Comparison of ENCODE assay signal across 8 cellular contexts in genomic region chr1:181061891-181062777, GRCh38. TPM values are rescaled to one million over a fixed set of nuclear protein-coding genes. Genes with fewer than 3 reads are reported as not detected.
DNase-seq lines count a peak whose midpoint lies in the region; ATAC-seq, FAIRE-seq and TF ChIP-seq lines count a peak whose summit lies in the region.

No MANE protein-coding gene starts in this region.

- H2AFZ ChIP-seq in HepG2 (ENCODE audit: low read length), result no peak overlapping the region

- H3K9ac ChIP-seq in HepG2 (ENCODE audit: insufficient read depth, low read depth, low read length), result no peak overlapping the region

- 48% methylated on average over 14 of the region's 14 CpGs for WGBS in HepG2 (ENCODE audit: low lambda C conversion rate)

- POLR2A ChIA-PET in HepG2 (lab: Yijun Ruan, JAX), result interaction anchor here (1.3 kb wide), 1 partner anchor 27 kb away, joined by 4 read pairs; the partner anchor contains the start of gene IER5

- H3K79me2 ChIP-seq in HepG2 (ENCODE audit: insufficient read depth, low read length), result no peaks in the 10 kb centered on the region

- no peaks in the 10 kb centered on the region for H3K9me3 ChIP-seq in HepG2 (ENCODE audit: low read length)

- no peaks in the 10 kb centered on the region for H3K36me3 ChIP-seq in HepG2 (replicated peaks in 1 of 2; ENCODE audit: control insufficient read depth in 1 of 2, insufficient read depth in 2 of 2, low read length in 2 of 2)

- H3K4me2 ChIP-seq in HepG2 (ENCODE audit: low read depth, low read length), result peak overlapping the region; percentile 41

- no peaks in the 10 kb centered on the region for H3K27me3 ChIP-seq in HepG2 (ENCODE audit: control insufficient read depth in 1 of 2, insufficient read depth in 2 of 2, low read length in 2 of 2)

- H3K27me3 Mint-ChIP-seq in Calu3 (ENCODE audit: unreplicated experiment), result peaks cover 24% of the 10 kb centered on the region

- ATAC-seq in HG02973 (IDR thresholded peaks at IDR 0.05; ENCODE audit: unreplicated experiment) (peak; percentile 82), HepG2 (peak; percentile 61)

- TF ChIP-seq RAD21 in HepG2 (CRISPR knock-in tag; IDR thresholded peaks at IDR 0.05), result no peak

- no peaks in the 10 kb centered on the region for H4K20me1 ChIP-seq in HepG2 (ENCODE audit: insufficient read depth, low read length)

- H3K27ac Mint-ChIP-seq in Calu3 (ENCODE audit: unreplicated experiment), result no peak overlapping the region

- H3K4me3 ChIP-seq in HepG2 (replicated peaks in 1 of 3; ENCODE audit: insufficient read depth in 1 of 3, low read depth in 2 of 3, low read length in 3 of 3), result no peak overlapping the region

- CTCF ChIA-PET in HepG2 (lab: Yijun Ruan, JAX; ENCODE audit: low intra/inter-chr PET ratio, low total read pairs) (no interaction called here), Calu3 (lab: Charles Lee) (no interaction called here)

- DNase-seq in stimulated activated CD4-positive, alpha-beta T cell treated with anti-CD3 and anti-CD28 coated beads, Interleukin-12 subunit alpha, Interleukin-12 subunit beta, amount 100 ng/mL, for 4 hours, result peak; percentile 12
- DNase-seq in stimulated activated CD4-positive, alpha-beta T cell treated with anti-CD3 and anti-CD28 coated beads, Interleukin-2, amount 100 ng/mL, for 48 hours, result no peak
- peak; percentile 86 for DNase-seq in SKM-1 treated with dmso at 0.1 percent for 144 hours (lab: John Stamatoyannopoulos, UW; ENCODE audit: unreplicated experiment)
- DNase-seq in HepG2 (ENCODE audit: low spot score), result no peak
- no peak for DNase-seq in Calu3
- no peak for DNase-seq in occipital lobe (lab: John Stamatoyannopoulos, UW)
- DNase-seq in G401 (ENCODE audit: low spot score), result no peak

- no peak for TF ChIP-seq EP300 in HepG2 (IDR thresholded peaks at IDR 0.05; ENCODE audit: low read depth in 2 of 2, low read length in 2 of 2)
- TF ChIP-seq EP300 in HepG2 (CRISPR knock-in tag; IDR thresholded peaks at IDR 0.05; ENCODE audit: borderline replicate concordance), result no peak

- no peaks in the 10 kb centered on the region for H3K36me3 Mint-ChIP-seq in Calu3 (ENCODE audit: insufficient read depth, unreplicated experiment)

- H3K27ac ChIP-seq in HepG2 (ENCODE audit: extremely low read length, insufficient read depth, low read length), result no peak overlapping the region

- no peak overlapping the region for H3K4me3 Mint-ChIP-seq in Calu3 (ENCODE audit: low read depth, unreplicated experiment)

- H3K4me1 ChIP-seq in HepG2 (ENCODE audit: insufficient read depth, low read length), result peaks cover 18% of the 10 kb centered on the region; the same call in 1 of the 2 replicates

- BruUV-seq in HepG2 (replicated peaks; lab: Mats Ljungman, UMichigan) (no TSS peak), Calu3 (replicated peaks; lab: Mats Ljungman, UMichigan) (no TSS peak)

- FAIRE-seq in HepG2 (lab: Jason Lieb, UNC), result no peak

- intact Hi-C loops in HepG2 (cut with micrococcal nuclease; ENCODE audit: unreplicated experiment) (no loop called here), Calu3 (cut with micrococcal nuclease; ENCODE audit: unreplicated experiment) (no loop called here)

- no peak for TF ChIP-seq POLR2A in HepG2 (IDR thresholded peaks at IDR 0.05; ENCODE audit: insufficient read depth in 1 of 2, low read depth in 2 of 2, low read length in 2 of 2)

- no peaks in the 10 kb centered on the region for H3K9me3 Mint-ChIP-seq in Calu3 (ENCODE audit: low read depth, unreplicated experiment)

- in situ Hi-C loops in HepG2 (cut with HindIII; ENCODE audit: extremely low pct_ligation_motif_present, low pct_unique_long_range_greater_than_20kb) (no loop called here), G401 (cut with HindIII; ENCODE audit: low sequenced_read_pairs) (no loop called here)

- no peak for TF ChIP-seq CTCF in HepG2 (CRISPR knock-in tag; IDR thresholded peaks at IDR 0.05)
- no peak for TF ChIP-seq CTCF in Calu3 (IDR thresholded peaks at IDR 0.05; ENCODE audit: unreplicated experiment)

- H3K4me1 Mint-ChIP-seq in Calu3 (ENCODE audit: low read depth, unreplicated experiment), result no peaks in the 10 kb centered on the region

RNA-seq across cellular contexts. Expression of gene IER5, which starts 26.4 kb away (rescaled TPM):
- total RNA-seq in HepG2 (2016; rRNA removed; fragmentation: Illumina TruSeq; extraction: Trizol) (3.0 and 3.5 TPM in 2 replicates), Calu3 (2022) (11.4 and 12.2 TPM in 2 replicates), occipital lobe (29.0 TPM)
- 0.71 and 0.81 TPM in 2 replicates for total RNA-seq in HepG2 (2016; cell fraction: cytosol; rRNA removed; fragmentation: Illumina TruSeq; extraction: Trizol; ENCODE audit: low read depth)
- 2.3 and 3.4 TPM in 2 replicates for total RNA-seq in HepG2 (2016; cell fraction: insoluble cytoplasmic fraction; rRNA removed; fragmentation: Illumina TruSeq; extraction: Trizol)
- 2.1 and 2.2 TPM in 2 replicates for total RNA-seq in HepG2 (2016; cell fraction: membrane; rRNA removed; fragmentation: Illumina TruSeq; extraction: Trizol)
- 3.7 and 4.2 TPM in 2 replicates for total RNA-seq in HepG2 (2016; cell fraction: nucleus; rRNA removed; fragmentation: Illumina TruSeq; extraction: Trizol)
- polyA plus RNA-seq in HepG2 (2011; rRNA removed), result 2.5 and 3.1 TPM in 2 replicates
- 2.4 and 2.6 TPM in 2 replicates for polyA plus RNA-seq in HepG2 (2011; cell fraction: cytosol; rRNA removed)
- polyA plus RNA-seq in HepG2 (2011; cell fraction: nucleus; rRNA removed), result 4.5 and 4.9 TPM in 2 replicates
- 1.8 and 2.7 TPM in 2 replicates for polyA plus RNA-seq in HepG2 (2012)
- polyA plus RNA-seq in HepG2 (2016; cell fraction: cytosol; fragmentation: Illumina TruSeq; extraction: Trizol; ENCODE audit: low read depth), result 0.26 TPM in 2 replicates
- 1.9 TPM in 2 replicates for polyA plus RNA-seq in HepG2 (2016; cell fraction: insoluble cytoplasmic fraction; fragmentation: Illumina TruSeq; extraction: Trizol; ENCODE audit: low read depth)
- polyA plus RNA-seq in HepG2 (2016; cell fraction: membrane; fragmentation: Illumina TruSeq; extraction: Trizol; ENCODE audit: low read depth), result 0.66 and 0.70 TPM in 2 replicates
- polyA plus RNA-seq in HepG2 (2016; cell fraction: nucleus; fragmentation: Illumina TruSeq; extraction: Trizol; ENCODE audit: insufficient read depth, low read depth), result 3.4 and 3.9 TPM in 2 replicates
- 4.2 and 7.4 TPM in 2 replicates for polyA minus RNA-seq in HepG2 (2011; rRNA and poly(A)+ RNA removed; ENCODE audit: low replicate concordance)
- 2.6 TPM in 2 replicates for polyA minus RNA-seq in HepG2 (2011; cell fraction: cytosol; rRNA and poly(A)+ RNA removed)
- polyA minus RNA-seq in HepG2 (2011; cell fraction: nucleus; rRNA and poly(A)+ RNA removed), result 5.2 and 7.2 TPM in 2 replicates
- 30.5 and 37.9 TPM in 2 replicates for total RNA-seq in G401 (2014; rRNA removed; shearing (Covaris generic))

RNA-seq across cellular contexts. Expression of gene MR1, which starts 28.4 kb away (rescaled TPM):
- total RNA-seq in HepG2 (2016; rRNA removed; fragmentation: Illumina TruSeq; extraction: Trizol), result 6.6 and 10.4 TPM in 2 replicates
- 0.79 and 0.91 TPM in 2 replicates for total RNA-seq in HepG2 (2016; cell fraction: cytosol; rRNA removed; fragmentation: Illumina TruSeq; extraction: Trizol; ENCODE audit: low read depth)
- total RNA-seq in HepG2 (2016; cell fraction: insoluble cytoplasmic fraction; rRNA removed; fragmentation: Illumina TruSeq; extraction: Trizol), result 8.2 and 11.7 TPM in 2 replicates
- total RNA-seq in HepG2 (2016; cell fraction: membrane; rRNA removed; fragmentation: Illumina TruSeq; extraction: Trizol), result 3.1 and 3.4 TPM in 2 replicates
- 8.7 and 10.3 TPM in 2 replicates for total RNA-seq in HepG2 (2016; cell fraction: nucleus; rRNA removed; fragmentation: Illumina TruSeq; extraction: Trizol)
- 7.7 and 11.4 TPM in 2 replicates for polyA plus RNA-seq in HepG2 (2011; rRNA removed)
- polyA plus RNA-seq in HepG2 (2011; cell fraction: cytosol; rRNA removed), result 5.9 and 9.6 TPM in 2 replicates
- 3.1 and 3.5 TPM in 2 replicates for polyA plus RNA-seq in HepG2 (2011; cell fraction: nucleus; rRNA removed)
- polyA plus RNA-seq in HepG2 (2012), result 6.1 and 6.7 TPM in 2 replicates
- polyA plus RNA-seq in HepG2 (2016; cell fraction: cytosol; fragmentation: Illumina TruSeq; extraction: Trizol; ENCODE audit: low read depth), result 0.89 and 1.2 TPM in 2 replicates
- polyA plus RNA-seq in HepG2 (2016; cell fraction: insoluble cytoplasmic fraction; fragmentation: Illumina TruSeq; extraction: Trizol; ENCODE audit: low read depth), result 9.1 and 9.3 TPM in 2 replicates
- 2.4 and 3.2 TPM in 2 replicates for polyA plus RNA-seq in HepG2 (2016; cell fraction: membrane; fragmentation: Illumina TruSeq; extraction: Trizol; ENCODE audit: low read depth)
- 14.0 and 15.8 TPM in 2 replicates for polyA plus RNA-seq in HepG2 (2016; cell fraction: nucleus; fragmentation: Illumina TruSeq; extraction: Trizol; ENCODE audit: insufficient read depth, low read depth)
- 9.4 and 15.8 TPM in 2 replicates for polyA minus RNA-seq in HepG2 (2011; rRNA and poly(A)+ RNA removed; ENCODE audit: low replicate concordance)
- 5.4 and 6.8 TPM in 2 replicates for polyA minus RNA-seq in HepG2 (2011; cell fraction: cytosol; rRNA and poly(A)+ RNA removed)
- polyA minus RNA-seq in HepG2 (2011; cell fraction: nucleus; rRNA and poly(A)+ RNA removed), result 4.5 and 7.8 TPM in 2 replicates
- 10.0 and 11.3 TPM in 2 replicates for total RNA-seq in Calu3 (2022)
- 0.62 TPM for total RNA-seq in occipital lobe
- total RNA-seq in G401 (2014; rRNA removed; shearing (Covaris generic)), result 8.3 and 10.6 TPM in 2 replicates

RNA-seq across cellular contexts. Expression of gene STX6, which starts 39.5 kb away (rescaled TPM):
- total RNA-seq in HepG2 (2016; rRNA removed; fragmentation: Illumina TruSeq; extraction: Trizol) (15.0 and 18.3 TPM in 2 replicates), Calu3 (2022) (28.0 and 30.6 TPM in 2 replicates), occipital lobe (86.9 TPM)
- total RNA-seq in HepG2 (2016; cell fraction: cytosol; rRNA removed; fragmentation: Illumina TruSeq; extraction: Trizol; ENCODE audit: low read depth), result 6.2 and 6.8 TPM in 2 replicates
- total RNA-seq in HepG2 (2016; cell fraction: insoluble cytoplasmic fraction; rRNA removed; fragmentation: Illumina TruSeq; extraction: Trizol), result 14.9 and 17.4 TPM in 2 replicates
- 8.4 and 9.3 TPM in 2 replicates for total RNA-seq in HepG2 (2016; cell fraction: membrane; rRNA removed; fragmentation: Illumina TruSeq; extraction: Trizol)
- total RNA-seq in HepG2 (2016; cell fraction: nucleus; rRNA removed; fragmentation: Illumina TruSeq; extraction: Trizol), result 13.8 and 18.3 TPM in 2 replicates
- polyA plus RNA-seq in HepG2 (2011; rRNA removed), result 10.3 and 10.8 TPM in 2 replicates
- polyA plus RNA-seq in HepG2 (2011; cell fraction: cytosol; rRNA removed), result 7.7 and 9.5 TPM in 2 replicates
- polyA plus RNA-seq in HepG2 (2011; cell fraction: nucleus; rRNA removed), result 8.6 and 9.4 TPM in 2 replicates
- 9.4 and 10.8 TPM in 2 replicates for polyA plus RNA-seq in HepG2 (2012)
- polyA plus RNA-seq in HepG2 (2016; cell fraction: cytosol; fragmentation: Illumina TruSeq; extraction: Trizol; ENCODE audit: low read depth), result 1.1 and 1.4 TPM in 2 replicates
- 17.0 and 18.4 TPM in 2 replicates for polyA plus RNA-seq in HepG2 (2016; cell fraction: insoluble cytoplasmic fraction; fragmentation: Illumina TruSeq; extraction: Trizol; ENCODE audit: low read depth)
- 3.7 and 4.0 TPM in 2 replicates for polyA plus RNA-seq in HepG2 (2016; cell fraction: membrane; fragmentation: Illumina TruSeq; extraction: Trizol; ENCODE audit: low read depth)
- polyA plus RNA-seq in HepG2 (2016; cell fraction: nucleus; fragmentation: Illumina TruSeq; extraction: Trizol; ENCODE audit: insufficient read depth, low read depth), result 12.1 and 14.3 TPM in 2 replicates
- 19.3 and 24.5 TPM in 2 replicates for polyA minus RNA-seq in HepG2 (2011; rRNA and poly(A)+ RNA removed; ENCODE audit: low replicate concordance)
- 9.0 and 10.3 TPM in 2 replicates for polyA minus RNA-seq in HepG2 (2011; cell fraction: cytosol; rRNA and poly(A)+ RNA removed)
- 27.7 and 29.1 TPM in 2 replicates for polyA minus RNA-seq in HepG2 (2011; cell fraction: nucleus; rRNA and poly(A)+ RNA removed)
- total RNA-seq in G401 (2014; rRNA removed; shearing (Covaris generic)), result 17.9 and 28.8 TPM in 2 replicates

Comparison
In these comparisons a context has a peak if more than half of its experiments do, and no peak if none do; other contexts are left out.
1. DNase-seq: peak in stimulated activated CD4-positive, alpha-beta T cell treated with anti-CD3 and anti-CD28 coated beads, Interleukin-12 subunit alpha, Interleukin-12 subunit beta, amount 100 ng/mL, for 4 hours (single experiment) and SKM-1 treated with dmso at 0.1 percent for 144 hours (single experiment); none in stimulated activated CD4-positive, alpha-beta T cell treated with anti-CD3 and anti-CD28 coated beads, Interleukin-2, amount 100 ng/mL, for 48 hours (0 of 2), HepG2 (single experiment), Calu3 (single experiment), occipital lobe (single experiment) and G401 (single experiment).